Comparison of ENCODE assay signal across 23 cellular contexts in the genomic region with DNA sequence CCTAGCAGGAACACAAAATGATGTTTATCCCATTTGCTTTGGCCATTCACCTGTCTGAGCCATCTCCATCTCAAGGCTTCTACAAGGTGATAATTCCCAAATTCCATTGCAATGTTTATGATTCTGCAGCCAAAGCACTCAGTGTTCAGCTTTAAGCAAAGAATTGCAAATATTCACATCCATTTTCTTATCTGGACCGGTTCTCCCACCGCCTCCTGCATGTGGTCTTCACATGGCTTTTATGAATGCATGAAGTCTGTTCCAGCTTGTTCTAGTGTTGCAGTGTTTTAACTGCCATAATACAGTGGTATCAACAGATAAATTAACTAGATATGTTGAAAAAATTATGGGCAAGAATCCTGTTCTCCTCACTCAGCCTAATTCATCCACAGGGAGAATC.
"Had no signal": no experiment of that assay in that cellular context is flagged by ENCODE, and none has a peak within 500 bp of the region (broad histone marks: within the 10 kb centered on the region; RNA-seq: fewer than 3 reads in every experiment).

No MANE protein-coding gene starts in this region.

- H3K27me3 Mint-ChIP-seq: activated CD4-positive, alpha-beta T cell treated with anti-CD3 and anti-CD28 coated beads for 36 hours; activated naive CD8-positive, alpha-beta T cell treated with anti-CD3 and anti-CD28 coated beads for 36 hours; activated T-cell treated with anti-CD3 and anti-CD28 coated beads, Interleukin-2, amount 50 U/mL, for 24 hours; stimulated activated naive CD8-positive, alpha-beta T cell treated with anti-CD3 and anti-CD28 coated beads, Interleukin-15, Interleukin-2, amounts not matched to agents 100 ng/mL and 50 ng/mL, for 24 hours had no signal

- H3K4me3 ChIP-seq: body of pancreas, left ventricle myocardium inferior, thyroid gland had no signal

- H3K27ac Mint-ChIP-seq: activated CD4-positive, alpha-beta T cell treated with anti-CD3 and anti-CD28 coated beads for 36 hours; activated naive CD8-positive, alpha-beta T cell treated with anti-CD3 and anti-CD28 coated beads for 36 hours; activated T-cell treated with anti-CD3 and anti-CD28 coated beads, Interleukin-2, amount 50 U/mL, for 24 hours; activated T-helper 2 cell treated with anti-CD3 and anti-CD28 coated beads, Interferon-gamma antibody, Interleukin-2, Interleukin-4, amounts not matched to agents 10 μg/mL and 5 μg/mL and 100 μg/mL, durations not matched to agents 14 hours and 24 hours and 36 hours; stimulated activated naive CD8-positive, alpha-beta T cell treated with anti-CD3 and anti-CD28 coated beads, Interleukin-15, Interleukin-2, amounts not matched to agents 100 ng/mL and 50 ng/mL, for 24 hours had no signal

- H3K4me1 Mint-ChIP-seq: activated CD4-positive, alpha-beta T cell treated with anti-CD3 and anti-CD28 coated beads for 36 hours; activated naive CD8-positive, alpha-beta T cell treated with anti-CD3 and anti-CD28 coated beads for 36 hours had no signal

- DNase-seq: activated CD4-positive, alpha-beta T cell treated with anti-CD3 and anti-CD28 coated beads for 36 hours; activated CD4-positive, alpha-beta T cell treated with anti-CD3 and anti-CD28 coated beads, Interleukin-2, amount 50 U/mL, for 4 hours; activated CD8-positive, alpha-beta memory T cell treated with anti-CD3 and anti-CD28 coated beads for 24 hours; activated CD8-positive, alpha-beta memory T cell treated with anti-CD3 and anti-CD28 coated beads, Interleukin-2, amount 50 U/mL, for 4 hours; activated naive CD4-positive, alpha-beta T cell; activated naive CD8-positive, alpha-beta T cell treated with anti-CD3 and anti-CD28 coated beads for 36 hours; activated T-cell treated with anti-CD3 and anti-CD28 coated beads, Interleukin-2, amount 50 U/mL, for 24 hours; amygdala; body of pancreas; effector memory CD4-positive, alpha-beta T cell; foreskin melanocyte; glutamatergic neuron; hippocampal formation; left ventricle myocardium inferior; right cardiac atrium; stimulated activated CD4-positive, alpha-beta T cell treated with anti-CD3 and anti-CD28 coated beads, Interleukin-12 subunit alpha, Interleukin-12 subunit beta, amount 100 ng/mL, for 4 hours; substantia nigra; T-helper 1 cell; thyroid gland had no signal

- H3K4me3 Mint-ChIP-seq: activated CD4-positive, alpha-beta T cell treated with anti-CD3 and anti-CD28 coated beads for 36 hours; activated naive CD8-positive, alpha-beta T cell treated with anti-CD3 and anti-CD28 coated beads for 36 hours; activated T-cell treated with anti-CD3 and anti-CD28 coated beads, Interleukin-2, amount 50 U/mL, for 24 hours; nephron; stimulated activated naive CD8-positive, alpha-beta T cell treated with anti-CD3 and anti-CD28 coated beads, Interleukin-15, Interleukin-2, amounts not matched to agents 100 ng/mL and 50 ng/mL, for 24 hours had no signal

- H3K36me3 Mint-ChIP-seq: activated naive CD8-positive, alpha-beta T cell treated with anti-CD3 and anti-CD28 coated beads for 36 hours had no signal

- ATAC-seq: activated CD4-positive, alpha-beta T cell treated with anti-CD3 and anti-CD28 coated beads for 36 hours; body of pancreas; esophagus mucosa; right cardiac atrium had no signal

- H3K9me3 Mint-ChIP-seq: activated T-helper 2 cell treated with anti-CD3 and anti-CD28 coated beads, Interferon-gamma antibody, Interleukin-2, Interleukin-4, amounts not matched to agents 10 μg/mL and 5 μg/mL and 100 μg/mL, durations not matched to agents 14 hours and 24 hours and 36 hours; nephron had no signal
